8 cellular contexts compared by ENCODE assay signal in genomic region chr5:115262066-115262404, GRCh38. TPM values are rescaled to one million over a fixed set of nuclear protein-coding genes. Genes with fewer than 3 reads are reported as not detected.
DNase-seq lines count a peak whose midpoint lies in the region; ATAC-seq and TF ChIP-seq lines count a peak whose summit lies in the region.

No MANE protein-coding gene starts in this region.

- peak overlapping the region in 1 of 2 donors; percentile 85 for H3K27ac ChIP-seq in coronary artery
- H3K27ac ChIP-seq in uterus = peak overlapping the region; percentile 69 to 80

- H3K9me3 ChIP-seq in uterus = no peaks in the 10 kb centered on the region

- peaks cover 36% of the 10 kb centered on the region for H3K4me1 Mint-ChIP-seq in activated CD4-positive, alpha-beta T cell treated with anti-CD3 and anti-CD28 coated beads, Interleukin-2, amount 10 ng/mL, durations not matched to agents 24 days and 14 days
- H3K4me1 Mint-ChIP-seq in memory B cell = peaks cover 32% of the 10 kb centered on the region

- intact Hi-C loops in activated CD4-positive, alpha-beta T cell treated with anti-CD3 and anti-CD28 coated beads, Interleukin-2, amount 10 ng/mL, durations not matched to agents 24 days and 14 days (cut with micrococcal nuclease) = loop anchor here (1.0 to 2.0 kb wide), 3 partner anchors 35 to 283 kb away; partner anchors contain the start of gene CCDC112
- intact Hi-C loops in uterus (cut with DNase I; ENCODE audit: low total_unique reads) = no loop called here

- peak overlapping the region; percentile 88 for H3K27ac Mint-ChIP-seq in activated CD4-positive, alpha-beta T cell treated with anti-CD3 and anti-CD28 coated beads, Interleukin-2, amount 10 ng/mL, durations not matched to agents 24 days and 14 days
- H3K27ac Mint-ChIP-seq in memory B cell = peak overlapping the region; percentile 85

- no peak for DNase-seq in activated CD4-positive, alpha-beta T cell treated with anti-CD3 and anti-CD28 coated beads, Interleukin-2, amount 10 ng/mL, durations not matched to agents 24 days and 14 days
- no peak for DNase-seq in activated CD4-positive, alpha-beta T cell treated with anti-CD3 and anti-CD28 coated beads, Interleukin-2, amount 50 U/mL, for 1 hour
- DNase-seq in NOMO-1 treated with DMSO at 0.1 percent for 48 hours (lab: John Stamatoyannopoulos, UW; ENCODE audit: unreplicated experiment) (peak; percentile 80), coronary artery (ENCODE audit: low spot score) (no peak), memory B cell (ENCODE audit: low spot score in 2 of 2) (no peak), uterus (no peak), OCI-M1 (lab: John Stamatoyannopoulos, UW) (no peak)

- no peak for TF ChIP-seq POLR2A in uterus (IDR thresholded peaks at IDR 0.05)

- H3K4me3 Mint-ChIP-seq in activated CD4-positive, alpha-beta T cell treated with anti-CD3 and anti-CD28 coated beads, Interleukin-2, amount 10 ng/mL, durations not matched to agents 24 days and 14 days = peak overlapping the region; percentile 96
- H3K4me3 Mint-ChIP-seq in memory B cell = peak overlapping the region; percentile 95

- H3K27me3 ChIP-seq in uterus = no peaks in the 10 kb centered on the region

- H3K9me3 Mint-ChIP-seq in activated CD4-positive, alpha-beta T cell treated with anti-CD3 and anti-CD28 coated beads, Interleukin-2, amount 10 ng/mL, durations not matched to agents 24 days and 14 days = peaks cover 3% of the 10 kb centered on the region
- H3K9me3 Mint-ChIP-seq in memory B cell = no peaks in the 10 kb centered on the region

- peak overlapping the region; percentile 87 for H3K4me3 ChIP-seq in coronary artery
- peak overlapping the region; percentile 66 to 83 for H3K4me3 ChIP-seq in uterus

- H3K36me3 ChIP-seq in uterus = no peaks in the 10 kb centered on the region

- TF ChIP-seq CTCF in coronary artery (IDR thresholded peaks at IDR 0.05) (no peak), uterus (IDR thresholded peaks at IDR 0.05) (no peak)

- peak; percentile 35 for ATAC-seq in HG02623 (IDR thresholded peaks at IDR 0.05; ENCODE audit: unreplicated experiment)
- ATAC-seq in memory B cell (ENCODE audit: low read depth) = peak; percentile 21

- no peaks in the 10 kb centered on the region for H3K27me3 Mint-ChIP-seq in activated CD4-positive, alpha-beta T cell treated with anti-CD3 and anti-CD28 coated beads, Interleukin-2, amount 10 ng/mL, durations not matched to agents 24 days and 14 days
- no peaks in the 10 kb centered on the region for H3K27me3 Mint-ChIP-seq in memory B cell

- H3K4me1 ChIP-seq in uterus = no peaks in the 10 kb centered on the region

- peaks cover 16% of the 10 kb centered on the region for H3K36me3 Mint-ChIP-seq in activated CD4-positive, alpha-beta T cell treated with anti-CD3 and anti-CD28 coated beads, Interleukin-2, amount 10 ng/mL, durations not matched to agents 24 days and 14 days (ENCODE audit: low read depth)
- peaks cover 1% of the 10 kb centered on the region for H3K36me3 Mint-ChIP-seq in memory B cell

RNA-seq across cellular contexts. Expression of gene PGGT1B, which starts 0.6 kb away (rescaled TPM):
- 37.9 and 42.0 TPM in 2 replicates for total RNA-seq in activated CD4-positive, alpha-beta T cell treated with anti-CD3 and anti-CD28 coated beads, Interleukin-2, amount 10 ng/mL, durations not matched to agents 24 days and 14 days
- total RNA-seq in uterus = 10 to 100 TPM in 2 of 4 donors, 1 to 10 TPM in 2; 2.3 to 35.5 (median 19.3) TPM

RNA-seq across cellular contexts. Expression of gene CCDC112, which starts 34.4 kb away (rescaled TPM):
- total RNA-seq in activated CD4-positive, alpha-beta T cell treated with anti-CD3 and anti-CD28 coated beads, Interleukin-2, amount 10 ng/mL, durations not matched to agents 24 days and 14 days = 0.31 and 0.49 TPM in 2 replicates
- total RNA-seq in uterus = 10 to 100 TPM in 3 of 4 donors, 1 to 10 TPM in 1; 5.3 to 28.5 (median 16.3) TPM
